ENCODE assay signal across 16 cellular contexts in the genomic region with DNA sequence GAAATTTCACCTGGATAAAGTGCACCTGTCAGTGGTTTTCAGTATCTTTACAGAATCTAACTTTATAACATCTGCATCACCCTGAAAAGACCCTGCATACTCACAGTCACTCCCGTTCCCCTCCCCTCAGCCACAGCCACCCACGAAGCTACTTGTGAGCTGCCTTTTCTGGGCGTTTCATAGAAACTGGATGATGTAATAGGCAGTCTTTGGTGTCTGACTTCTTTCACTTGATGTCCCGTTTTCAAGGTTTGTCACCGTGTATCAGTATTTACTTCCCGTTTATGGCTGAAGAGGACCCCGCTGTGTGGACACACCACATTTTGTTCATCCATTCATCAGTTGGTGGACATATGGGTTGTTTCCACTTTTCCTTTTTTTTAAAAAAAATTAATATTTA. TPM values are rescaled to one million over a fixed set of nuclear protein-coding genes. Genes with fewer than 3 reads are reported as not detected.
DNase-seq lines count a peak whose midpoint lies in the region; ATAC-seq, FAIRE-seq and TF ChIP-seq lines count a peak whose summit lies in the region.
"Had no signal": no experiment of that assay in that cellular context is flagged by ENCODE, and none has a peak within 500 bp of the region (broad histone marks: within the 10 kb centered on the region; RNA-seq: fewer than 3 reads in every experiment).

No MANE protein-coding gene starts in this region.

- no peaks in the 10 kb centered on the region for H3K9me2 ChIP-seq in SK-N-SH

- H3K27me3 Mint-ChIP-seq in central memory CD8-positive, alpha-beta T cell, result no peaks in the 10 kb centered on the region
- H3K27me3 Mint-ChIP-seq in type B pancreatic cell, result peaks cover 10% of the 10 kb centered on the region
- H3K27me3 Mint-ChIP-seq: IgD-negative memory B cell had no signal

- no peaks in the 10 kb centered on the region for H3K9me3 Mint-ChIP-seq in central memory CD8-positive, alpha-beta T cell
- H3K9me3 Mint-ChIP-seq in type B pancreatic cell, result peaks cover 5% of the 10 kb centered on the region

- H3K9me3 ChIP-seq in SK-N-SH, result no peaks in the 10 kb centered on the region
- no peaks in the 10 kb centered on the region for H3K9me3 ChIP-seq in kidney (ENCODE audit: control insufficient read depth in 1 of 2, low read length in 2 of 2)
- H3K9me3 ChIP-seq: A549, tibial nerve had no signal

- no peak overlapping the region for H3K27ac ChIP-seq in SK-N-SH (ENCODE audit: low read depth in 2 of 2, low read length in 1 of 2)
- H3K27ac ChIP-seq in kidney (ENCODE audit: low read depth in 2 of 2, low read length in 2 of 2), result no peak overlapping the region
- H3K27ac ChIP-seq: A549, tibial nerve had no signal

- H3K4me1 Mint-ChIP-seq in central memory CD8-positive, alpha-beta T cell, result no peaks in the 10 kb centered on the region
- H3K4me1 Mint-ChIP-seq in type B pancreatic cell (ENCODE audit: unreplicated experiment), result no peaks in the 10 kb centered on the region

- no peaks in the 10 kb centered on the region for H4K20me1 ChIP-seq in SK-N-SH (ENCODE audit: insufficient read depth)

- H3K27ac Mint-ChIP-seq in central memory CD8-positive, alpha-beta T cell (ENCODE audit: low read depth), result peak overlapping the region; percentile 94
- H3K27ac Mint-ChIP-seq in type B pancreatic cell, result no peak overlapping the region
- H3K27ac Mint-ChIP-seq: progenitor cell of endocrine pancreas had no signal

- H3K4me3 ChIP-seq in SK-N-SH (ENCODE audit: low read depth in 2 of 2, low read length in 1 of 2) (no peak overlapping the region), kidney (ENCODE audit: low read length in 2 of 2) (no peak overlapping the region)
- H3K4me3 ChIP-seq: A549, tibial nerve had no signal

- CTCF ChIA-PET in SK-N-SH (lab: Yijun Ruan, JAX), result no interaction called here

- H3K36me3 ChIP-seq in SK-N-SH (replicated peaks in 1 of 2; ENCODE audit: control insufficient read depth in 1 of 2, insufficient read depth in 2 of 2, low read length in 1 of 2) (no peaks in the 10 kb centered on the region), kidney (ENCODE audit: control insufficient read depth in 1 of 2, insufficient read depth in 2 of 2, low read length in 2 of 2) (no peaks in the 10 kb centered on the region)
- H3K36me3 ChIP-seq: tibial nerve had no signal

- TF ChIP-seq CTCF in SK-N-SH (IDR thresholded peaks at IDR 0.05), result no peak
- no peak for TF ChIP-seq CTCF in type B pancreatic cell (conservative IDR thresholded peaks at IDR 0.05)
- TF ChIP-seq CTCF in kidney (IDR thresholded peaks at IDR 0.05; ENCODE audit: borderline replicate concordance, extremely low read depth, insufficient read depth), result no peak

- TF ChIP-seq RAD21 in SK-N-SH (IDR thresholded peaks at IDR 0.05; ENCODE audit: low read length), result no peak

- no peak for FAIRE-seq in kidney (lab: Jason Lieb, UNC)
- FAIRE-seq: A549 had no signal

- intact Hi-C loops in kidney (cut with DNase I), result no loop called here

- WGBS in SK-N-SH (ENCODE audit: low lambda C conversion rate), result 50% methylated on average over 7 of the region's 7 CpGs

- no peak overlapping the region for H2AFZ ChIP-seq in SK-N-SH (ENCODE audit: low read depth)

- no peak overlapping the region for H3K4me2 ChIP-seq in SK-N-SH
- H3K4me2 ChIP-seq: A549 had no signal

- H3K27me3 ChIP-seq in SK-N-SH (ENCODE audit: insufficient read depth), result no peaks in the 10 kb centered on the region
- H3K27me3 ChIP-seq: tibial nerve had no signal

- no peak for ATAC-seq in SK-N-SH treated with all-trans-retinoic acid at 6 μM for 48 hours
- ATAC-seq in central memory CD8-positive, alpha-beta T cell (replicated peaks; ENCODE audit: extremely low read depth, poor library complexity, severe bottlenecking), result no peak
- ATAC-seq in GM18858 (IDR thresholded peaks at IDR 0.05; ENCODE audit: unreplicated experiment), result no peak
- ATAC-seq: A549, esophagus mucosa had no signal

- H3K79me2 ChIP-seq in SK-N-SH (ENCODE audit: insufficient read depth), result no peaks in the 10 kb centered on the region

- H3K9ac ChIP-seq in SK-N-SH, result no peak overlapping the region
- no peak overlapping the region for H3K9ac ChIP-seq in kidney (ENCODE audit: low read length in 2 of 2)

- POLR2A ChIA-PET in SK-N-SH (lab: Yijun Ruan, JAX), result no interaction called here

- H3K4me1 ChIP-seq in SK-N-SH (ENCODE audit: control insufficient read depth in 1 of 2, insufficient read depth in 2 of 2, low read depth in 1 of 2, low read length in 1 of 2), result no peaks in the 10 kb centered on the region
- no peaks in the 10 kb centered on the region for H3K4me1 ChIP-seq in kidney (ENCODE audit: control insufficient read depth in 1 of 2, insufficient read depth in 1 of 2, low read depth in 1 of 2, low read length in 2 of 2)
- H3K4me1 ChIP-seq: A549, tibial nerve had no signal

- no peaks in the 10 kb centered on the region for H3K36me3 Mint-ChIP-seq in central memory CD8-positive, alpha-beta T cell (ENCODE audit: insufficient read depth)
- H3K36me3 Mint-ChIP-seq in type B pancreatic cell, result no peaks in the 10 kb centered on the region

- TF ChIP-seq EP300 in SK-N-SH (IDR thresholded peaks at IDR 0.05; ENCODE audit: borderline replicate concordance in 1 of 2, low read depth in 1 of 2, low read length in 1 of 2), result no peak

- peaks cover 13% of the 10 kb centered on the region for H3F3A ChIP-seq in SK-N-SH (replicated peaks; ENCODE audit: insufficient read depth)

- DNase-seq in SK-N-SH (peak; percentile 2), type B pancreatic cell (ENCODE audit: extremely low spot score, unreplicated experiment) (no peak), kidney (no peak)
- DNase-seq in activated CD4-positive, alpha-beta T cell treated with anti-CD3 and anti-CD28 coated beads, Interleukin-2, amount 50 U/mL, for 4 hours, result peak; percentile 14 to 24
- DNase-seq in central memory CD8-positive, alpha-beta T cell (ENCODE audit: low spot score in 2 of 2), result no peak
- peak; percentile 17 for DNase-seq in stimulated activated CD8-positive, alpha-beta memory T cell treated with anti-CD3 and anti-CD28 coated beads, Interleukin-12 subunit alpha, Interleukin-12 subunit beta, amount 100 ng/mL, for 24 hours (ENCODE audit: extremely low read depth)
- DNase-seq: DMS 273 treated with DMSO at 0.1 percent for 48 hours, NCI-H2029 treated with DMSO at 0.1 percent for 48 hours, T-helper 2 cell had no signal

- H3K4me3 Mint-ChIP-seq in central memory CD8-positive, alpha-beta T cell, result no peak overlapping the region
- H3K4me3 Mint-ChIP-seq in type B pancreatic cell, result no peak overlapping the region

TF ChIP-seq in SK-N-SH, 30 proteins besides CTCF, POLR2A, EP300 and RAD21 (continues in another document):
- TF ChIP-seq FOXM1 (IDR thresholded peaks at IDR 0.05; ENCODE audit: low read depth) (no peak), POLR2AphosphoS5 (IDR thresholded peaks at IDR 0.05; ENCODE audit: low read depth, low read length) (no peak), FOXJ3 (CRISPR knock-in tag; IDR thresholded peaks at IDR 0.05) (no peak)
- TF ChIP-seq, protein P1, sequence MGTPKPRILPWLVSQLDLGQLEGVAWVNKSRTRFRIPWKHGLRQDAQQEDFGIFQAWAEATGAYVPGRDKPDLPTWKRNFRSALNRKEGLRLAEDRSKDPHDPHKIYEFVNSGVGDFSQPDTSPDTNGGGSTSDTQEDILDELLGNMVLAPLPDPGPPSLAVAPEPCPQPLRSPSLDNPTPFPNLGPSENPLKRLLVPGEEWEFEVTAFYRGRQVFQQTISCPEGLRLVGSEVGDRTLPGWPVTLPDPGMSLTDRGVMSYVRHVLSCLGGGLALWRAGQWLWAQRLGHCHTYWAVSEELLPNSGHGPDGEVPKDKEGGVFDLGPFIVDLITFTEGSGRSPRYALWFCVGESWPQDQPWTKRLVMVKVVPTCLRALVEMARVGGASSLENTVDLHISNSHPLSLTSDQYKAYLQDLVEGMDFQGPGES (IDR thresholded peaks at IDR 0.05; ENCODE audit: low read depth, low read length), result no peak
- TF ChIP-seq, protein P2, sequence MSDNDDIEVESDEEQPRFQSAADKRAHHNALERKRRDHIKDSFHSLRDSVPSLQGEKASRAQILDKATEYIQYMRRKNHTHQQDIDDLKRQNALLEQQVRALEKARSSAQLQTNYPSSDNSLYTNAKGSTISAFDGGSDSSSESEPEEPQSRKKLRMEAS (IDR thresholded peaks at IDR 0.05; ENCODE audit: low read depth), result no peak

TF ChIP-seq in SK-N-SH treated with all-trans-retinoic acid at 6 μM for 48 hours, 23 proteins besides CTCF, POLR2A, EP300 and RAD21 (continues in another document):
- no peak for TF ChIP-seq ZFP3 (CRISPR knock-in tag; IDR thresholded peaks at IDR 0.05)
- TF ChIP-seq, protein P3, sequence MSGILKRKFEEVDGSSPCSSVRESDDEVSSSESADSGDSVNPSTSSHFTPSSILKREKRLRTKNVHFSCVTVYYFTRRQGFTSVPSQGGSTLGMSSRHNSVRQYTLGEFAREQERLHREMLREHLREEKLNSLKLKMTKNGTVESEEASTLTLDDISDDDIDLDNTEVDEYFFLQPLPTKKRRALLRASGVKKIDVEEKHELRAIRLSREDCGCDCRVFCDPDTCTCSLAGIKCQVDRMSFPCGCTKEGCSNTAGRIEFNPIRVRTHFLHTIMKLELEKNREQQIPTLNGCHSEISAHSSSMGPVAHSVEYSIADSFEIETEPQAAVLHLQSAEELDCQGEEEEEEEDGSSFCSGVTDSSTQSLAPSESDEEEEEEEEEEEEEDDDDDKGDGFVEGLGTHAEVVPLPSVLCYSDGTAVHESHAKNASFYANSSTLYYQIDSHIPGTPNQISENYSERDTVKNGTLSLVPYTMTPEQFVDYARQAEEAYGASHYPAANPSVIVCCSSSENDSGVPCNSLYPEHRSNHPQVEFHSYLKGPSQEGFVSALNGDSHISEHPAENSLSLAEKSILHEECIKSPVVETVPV (CRISPR knock-in tag; IDR thresholded peaks at IDR 0.05), result no peak
- no peak for TF ChIP-seq ZC3H10 (CRISPR knock-in tag; IDR thresholded peaks at IDR 0.05)

RNA-seq across cellular contexts. Expression of a gene that starts 47.8 kb away (rescaled TPM):
- 1.9 and 2.3 TPM in 2 replicates for polyA plus RNA-seq in SK-N-SH (2012; rRNA removed)
- 0.91 and 1.5 TPM in 2 replicates for polyA plus RNA-seq in SK-N-SH (2012; cell fraction: cytosol; rRNA removed)
- polyA plus RNA-seq in SK-N-SH (2012; cell fraction: nucleus; rRNA removed), result 1.5 and 1.9 TPM in 2 replicates
- 6.4 and 8.7 TPM in 2 replicates for total RNA-seq in type B pancreatic cell (ENCODE audit: low replicate concordance)
- 1.4 TPM for total RNA-seq in kidney
- 0.60 TPM for polyA plus RNA-seq in kidney (ENCODE audit: insufficient read depth, low read depth, low replicate concordance)

RNA-seq across cellular contexts. Expression of a gene that starts 54.1 kb away (rescaled TPM):
- polyA plus RNA-seq in SK-N-SH (2012; rRNA removed) (not detected in 2 replicates), kidney (ENCODE audit: insufficient read depth, low read depth, low replicate concordance) (2.0 TPM)
- not detected in 2 replicates for polyA plus RNA-seq in SK-N-SH (2012; cell fraction: cytosol; rRNA removed)
- 0.02 TPM in 1 of 2 replicates, not detected in the other for polyA plus RNA-seq in SK-N-SH (2012; cell fraction: nucleus; rRNA removed)
- total RNA-seq in type B pancreatic cell (ENCODE audit: low replicate concordance) (0.05 and 0.07 TPM in 2 replicates), kidney (11.5 TPM)

Comparison
In these comparisons a context has a peak if more than half of its experiments do, and no peak if none do; other contexts are left out.
1. DNase-seq: peak in SK-N-SH (single experiment), activated CD4-positive, alpha-beta T cell treated with anti-CD3 and anti-CD28 coated beads, Interleukin-2, amount 50 U/mL, for 4 hours (2 of 2) and stimulated activated CD8-positive, alpha-beta memory T cell treated with anti-CD3 and anti-CD28 coated beads, Interleukin-12 subunit alpha, Interleukin-12 subunit beta, amount 100 ng/mL, for 24 hours (single experiment); none in central memory CD8-positive, alpha-beta T cell (0 of 2), type B pancreatic cell (single experiment) and kidney (single experiment).
2. RNA of a gene that starts 54.1 kb away (total RNA-seq): 11.5 TPM in kidney (single experiment); 0.05 to 0.07 TPM in type B pancreatic cell; every median in the first group is over 10 times any median in the second.